Comparison of ENCODE assay signal across 4 cellular contexts in genomic region chr4:42878868-42879267, GRCh38. TPM values are rescaled to one million over a fixed set of nuclear protein-coding genes. Genes with fewer than 3 reads are reported as not detected.
"Had no signal": no experiment of that assay in that cellular context is flagged by ENCODE, and none has a peak within 500 bp of the region (broad histone marks: within the 10 kb centered on the region; RNA-seq: fewer than 3 reads in every experiment).

No MANE protein-coding gene starts in this region.

- H3K4me3 ChIP-seq: GM12878 had no signal

- ATAC-seq: GM12878 had no signal

- DNase-seq: GDM1, GF-D8 had no signal

RNA-seq across cellular contexts. Expression of gene GRXCR1, which starts 13.6 kb away (rescaled TPM):
- total RNA-seq: G401, GM12878 had no signal
- polyA plus RNA-seq: GM12878 had no signal
